In genomic region chr18:3863006-3863405, GRCh38 we compare ENCODE assay signal across 8 cellular contexts.
"Had no signal": no experiment of that assay in that cellular context is flagged by ENCODE, and none has a peak within 500 bp of the region (broad histone marks: within the 10 kb centered on the region; RNA-seq: fewer than 3 reads in every experiment).

No MANE protein-coding gene starts in this region.

- ATAC-seq: GM12878 had no signal

- DNase-seq: GDM1, GF-D8 had no signal

- H3K4me3 ChIP-seq: GM12878 had no signal

- FAIRE-seq: G401.6, GM12878, GM12891, GM12892, GM18507, GM19239 had no signal
